ENCODE assay signal across 8 cellular contexts in the genomic region with DNA sequence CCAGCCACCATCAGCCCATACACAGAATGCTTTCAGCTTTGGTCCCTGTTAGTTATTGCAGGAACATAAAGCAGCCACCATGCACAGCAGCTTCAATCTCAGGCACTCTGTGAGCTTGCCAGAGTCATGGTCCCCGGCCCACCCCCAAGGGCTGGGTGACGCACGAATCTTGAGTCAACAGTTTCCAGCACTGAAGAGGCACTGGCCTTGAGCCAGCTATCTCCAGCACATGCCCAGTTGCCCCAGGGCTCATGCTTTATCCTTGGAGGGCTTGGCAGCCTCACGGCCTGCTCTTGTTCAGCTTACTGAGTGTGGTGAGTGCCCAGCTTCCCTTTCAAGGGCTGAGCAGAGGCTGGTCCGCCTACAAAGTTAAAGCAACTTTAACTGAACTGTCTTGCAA.
DNase-seq lines count a peak whose midpoint lies in the region; ATAC-seq and TF ChIP-seq lines count a peak whose summit lies in the region.

No MANE protein-coding gene starts in this region.

- no peak overlapping the region for H3K4me3 Mint-ChIP-seq in effector memory CD8-positive, alpha-beta T cell
- no peak overlapping the region for H3K4me3 Mint-ChIP-seq in activated T-cell treated with anti-CD3 and anti-CD28 coated beads, Interleukin-2, amount 50 U/mL, for 72 hours

- H2BK12ac ChIP-seq in neuronal stem cell (ENCODE audit: low read length): no peak overlapping the region

- H3K23ac ChIP-seq in neuronal stem cell (ENCODE audit: low read depth, low read length, poor library complexity): no peak overlapping the region

- no peaks in the 10 kb centered on the region for H3K36me3 Mint-ChIP-seq in effector memory CD8-positive, alpha-beta T cell (ENCODE audit: insufficient read depth)
- no peaks in the 10 kb centered on the region for H3K36me3 Mint-ChIP-seq in activated T-cell treated with anti-CD3 and anti-CD28 coated beads, Interleukin-2, amount 50 U/mL, for 72 hours (ENCODE audit: insufficient read depth in 2 of 2)

- no peak overlapping the region for H2BK120ac ChIP-seq in neuronal stem cell (ENCODE audit: low read depth, low read length)

- H3K9me3 Mint-ChIP-seq in effector memory CD8-positive, alpha-beta T cell: no peaks in the 10 kb centered on the region
- H3K9me3 Mint-ChIP-seq in activated T-cell treated with anti-CD3 and anti-CD28 coated beads, Interleukin-2, amount 50 U/mL, for 72 hours: no peaks in the 10 kb centered on the region

- peak overlapping the region; percentile 39 for H3K18ac ChIP-seq in neuronal stem cell (ENCODE audit: low read length)

- H3K27me3 ChIP-seq in dorsolateral prefrontal cortex (no peaks in the 10 kb centered on the region), neuronal stem cell (ENCODE audit: control insufficient read depth in 3 of 3, insufficient read depth in 3 of 3, low read depth in 1 of 3, low read length in 3 of 3) (peaks cover 0 to 4% (median 0%) of the 10 kb centered on the region in 3 experiments)

- no peak overlapping the region for H3K4me2 ChIP-seq in neuronal stem cell (ENCODE audit: insufficient read depth, low read length, poor library complexity, severe bottlenecking)

- TF ChIP-seq CTCF in dorsolateral prefrontal cortex (IDR thresholded peaks at IDR 0.05 in 54 of 56, conservative IDR thresholded peaks at IDR 0.05 in 2 of 56; ENCODE audit: low read depth in 1 of 56, partially characterized antibody in 56 of 56): no peak

- H3K4ac ChIP-seq in neuronal stem cell (ENCODE audit: low read length): no peak overlapping the region

- no peak for ATAC-seq in effector memory CD8-positive, alpha-beta T cell (replicated peaks)
- ATAC-seq in activated T-cell treated with anti-CD3 and anti-CD28 coated beads, Interleukin-2, amount 50 U/mL, for 72 hours (replicated peaks in 1 of 2): no peak

- H3K4me1 ChIP-seq in neuronal stem cell (ENCODE audit: control insufficient read depth in 2 of 2, insufficient read depth in 1 of 2, low read depth in 1 of 2, low read length in 2 of 2): peaks cover 0 to 7% of the 10 kb centered on the region in 2 donors

- no peaks in the 10 kb centered on the region for H3K9me3 ChIP-seq in neuronal stem cell (replicated peaks in 1 of 2; ENCODE audit: control insufficient read depth in 2 of 2, insufficient read depth in 1 of 2, low read depth in 1 of 2, low read length in 2 of 2)

- H3K4me3 ChIP-seq in dorsolateral prefrontal cortex (no peak overlapping the region), neuronal stem cell (ENCODE audit: low read length in 2 of 2) (no peak overlapping the region)

- no CpG with 5 or more reads among the region's 5 CpGs for WGBS in neuronal stem cell (ENCODE audit: extremely low coverage in 2 of 2, insufficient read length in 2 of 2, insufficient replicate concordance in 1 of 2), 2 donors

- H3K79me1 ChIP-seq in neuronal stem cell (ENCODE audit: low read depth, low read length): no peaks in the 10 kb centered on the region

- H4K91ac ChIP-seq in neuronal stem cell (ENCODE audit: low read depth, low read length, poor library complexity): no peak overlapping the region

- H3K4me1 Mint-ChIP-seq in effector memory CD8-positive, alpha-beta T cell (ENCODE audit: low read depth in 2 of 2): peaks cover 8 to 15% of the 10 kb centered on the region in 2 donors
- peaks cover 17% of the 10 kb centered on the region for H3K4me1 Mint-ChIP-seq in activated T-cell treated with anti-CD3 and anti-CD28 coated beads, Interleukin-2, amount 50 U/mL, for 72 hours (ENCODE audit: low read depth)

- peak overlapping the region; percentile 10 for H2AK5ac ChIP-seq in neuronal stem cell (ENCODE audit: low read depth, low read length)

- no peak overlapping the region for H2BK15ac ChIP-seq in neuronal stem cell (ENCODE audit: low read length)

- H3K27me3 Mint-ChIP-seq in effector memory CD8-positive, alpha-beta T cell: no peaks in the 10 kb centered on the region
- no peaks in the 10 kb centered on the region for H3K27me3 Mint-ChIP-seq in activated T-cell treated with anti-CD3 and anti-CD28 coated beads, Interleukin-2, amount 50 U/mL, for 72 hours (ENCODE audit: low read depth)

- H3K27ac Mint-ChIP-seq in effector memory CD8-positive, alpha-beta T cell: no peak overlapping the region
- H3K27ac Mint-ChIP-seq in activated T-cell treated with anti-CD3 and anti-CD28 coated beads, Interleukin-2, amount 50 U/mL, for 72 hours: no peak overlapping the region

- DNase-seq in COR-L47 (lab: John Stamatoyannopoulos, UW) (peak; percentile 91), NCI-H2196 (lab: John Stamatoyannopoulos, UW; ENCODE audit: unreplicated experiment) (peak; percentile 96), dorsolateral prefrontal cortex (peak in 9 of 10 donors; percentile 34 to 80 (median 68)), neuronal stem cell (ENCODE audit: low spot score) (no peak)
- DNase-seq in stimulated activated naive CD4-positive, alpha-beta T cell (lab: John Stamatoyannopoulos, UW): no peak
- no peak for DNase-seq in activated CD8-positive, alpha-beta memory T cell treated with anti-CD3 and anti-CD28 coated beads, Interleukin-2, amount 50 U/mL, for 4 hours
- no peak for DNase-seq in effector memory CD8-positive, alpha-beta T cell
- DNase-seq in activated T-cell treated with anti-CD3 and anti-CD28 coated beads, Interleukin-2, amount 50 U/mL, for 72 hours: no peak

- H3K36me3 ChIP-seq in neuronal stem cell (replicated peaks in 1 of 2; ENCODE audit: control insufficient read depth in 2 of 2, insufficient read depth in 2 of 2, low read length in 2 of 2): no peaks in the 10 kb centered on the region

- H3K27ac ChIP-seq in dorsolateral prefrontal cortex (peak overlapping the region in 10 of 59 donors; percentile 5 to 57 (median 28)), neuronal stem cell (replicated peaks; ENCODE audit: low read length) (no peak overlapping the region)

- no peak overlapping the region for H2BK5ac ChIP-seq in neuronal stem cell (ENCODE audit: low read length)

- H3K9ac ChIP-seq in neuronal stem cell (ENCODE audit: low read depth, low read length, poor library complexity): no peak overlapping the region

- intact Hi-C loops in dorsolateral prefrontal cortex (cut with DNase I): no loop called here

- H4K8ac ChIP-seq in neuronal stem cell (ENCODE audit: low read depth, low read length): no peak overlapping the region

- no peak overlapping the region for H2AFZ ChIP-seq in neuronal stem cell (ENCODE audit: low read length)

- no peak overlapping the region for H3K14ac ChIP-seq in neuronal stem cell (ENCODE audit: low read length)

Comparison
In these comparisons a context has a peak if more than half of its experiments do, and no peak if none do; other contexts are left out.
1. DNase-seq: peak in COR-L47 (single experiment), NCI-H2196 (single experiment) and dorsolateral prefrontal cortex (9 of 10); none in neuronal stem cell (single experiment), stimulated activated naive CD4-positive, alpha-beta T cell (0 of 6), activated CD8-positive, alpha-beta memory T cell treated with anti-CD3 and anti-CD28 coated beads, Interleukin-2, amount 50 U/mL, for 4 hours (single experiment), effector memory CD8-positive, alpha-beta T cell (0 of 3) and activated T-cell treated with anti-CD3 and anti-CD28 coated beads, Interleukin-2, amount 50 U/mL, for 72 hours (0 of 2).